14 cellular contexts compared by ENCODE assay signal in the genomic region with DNA sequence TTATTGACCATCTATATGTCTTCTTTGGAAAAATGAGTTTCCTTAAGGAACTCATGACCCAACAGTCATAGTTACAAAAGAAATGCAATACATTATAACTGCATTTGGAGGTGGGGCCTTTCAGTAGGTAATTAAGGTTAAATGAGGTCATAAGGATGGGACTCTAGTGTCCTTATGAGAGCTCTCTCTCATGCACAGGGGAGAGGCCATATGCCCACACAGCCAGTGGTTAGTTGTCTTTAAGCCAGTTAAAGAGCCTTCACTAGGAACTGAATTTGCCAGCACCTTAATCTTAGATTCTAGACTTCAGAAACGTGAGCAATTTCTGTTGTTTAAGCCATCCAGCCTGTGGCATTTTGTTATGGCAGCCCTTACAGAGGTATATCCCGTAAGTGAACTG.
"Had no signal": no experiment of that assay in that cellular context is flagged by ENCODE, and none has a peak within 500 bp of the region (broad histone marks: within the 10 kb centered on the region; RNA-seq: fewer than 3 reads in every experiment).

No MANE protein-coding gene starts in this region.

- DNase-seq: Kasumi-1; MM.1S; NCI-H1092 treated with DMSO at 0.1 percent for 48 hours; NCI-H1436; NCI-H187; NCI-H2107; NCI-H2171 treated with DMSO at 0.1 percent for 48 hours; NCI-H446 treated with DMSO at 0.1 percent for 48 hours; NCI-H526; NCI-H748 treated with DMSO at 0.1 percent for 48 hours; NK-92 treated with Interleukin-12 subunit alpha and Interleukin-12 subunit beta, amount 100 ng/mL, for 24 hours; SK-N-SH; SW 1271; T-cell had no signal
